1 cellular context compared by ENCODE assay signal in the genomic region with DNA sequence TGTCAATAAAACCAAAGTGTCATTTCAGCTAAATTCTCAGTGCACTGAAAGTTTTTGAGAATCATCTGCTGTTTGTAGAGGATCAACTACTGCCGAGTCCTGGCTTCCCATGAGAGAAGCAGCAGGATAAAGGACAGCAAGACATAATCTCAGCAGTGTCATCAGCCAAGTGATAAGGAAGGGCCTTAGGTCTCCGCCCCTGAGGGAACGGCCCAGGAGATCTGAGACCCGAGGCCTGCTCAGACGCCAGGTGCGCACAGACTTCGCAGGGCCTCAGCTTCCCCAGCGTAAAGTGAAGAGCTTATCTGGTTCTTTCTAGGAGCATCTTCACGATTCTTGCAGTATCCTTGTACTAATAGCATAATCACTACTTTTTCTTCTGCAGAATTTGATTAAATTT.
TF ChIP-seq lines count a peak whose summit lies in the region.

No MANE protein-coding gene starts in this region.

TF ChIP-seq in H1, 55 proteins besides CTCF, POLR2A, EP300 and RAD21:
- TF ChIP-seq, protein P1, sequence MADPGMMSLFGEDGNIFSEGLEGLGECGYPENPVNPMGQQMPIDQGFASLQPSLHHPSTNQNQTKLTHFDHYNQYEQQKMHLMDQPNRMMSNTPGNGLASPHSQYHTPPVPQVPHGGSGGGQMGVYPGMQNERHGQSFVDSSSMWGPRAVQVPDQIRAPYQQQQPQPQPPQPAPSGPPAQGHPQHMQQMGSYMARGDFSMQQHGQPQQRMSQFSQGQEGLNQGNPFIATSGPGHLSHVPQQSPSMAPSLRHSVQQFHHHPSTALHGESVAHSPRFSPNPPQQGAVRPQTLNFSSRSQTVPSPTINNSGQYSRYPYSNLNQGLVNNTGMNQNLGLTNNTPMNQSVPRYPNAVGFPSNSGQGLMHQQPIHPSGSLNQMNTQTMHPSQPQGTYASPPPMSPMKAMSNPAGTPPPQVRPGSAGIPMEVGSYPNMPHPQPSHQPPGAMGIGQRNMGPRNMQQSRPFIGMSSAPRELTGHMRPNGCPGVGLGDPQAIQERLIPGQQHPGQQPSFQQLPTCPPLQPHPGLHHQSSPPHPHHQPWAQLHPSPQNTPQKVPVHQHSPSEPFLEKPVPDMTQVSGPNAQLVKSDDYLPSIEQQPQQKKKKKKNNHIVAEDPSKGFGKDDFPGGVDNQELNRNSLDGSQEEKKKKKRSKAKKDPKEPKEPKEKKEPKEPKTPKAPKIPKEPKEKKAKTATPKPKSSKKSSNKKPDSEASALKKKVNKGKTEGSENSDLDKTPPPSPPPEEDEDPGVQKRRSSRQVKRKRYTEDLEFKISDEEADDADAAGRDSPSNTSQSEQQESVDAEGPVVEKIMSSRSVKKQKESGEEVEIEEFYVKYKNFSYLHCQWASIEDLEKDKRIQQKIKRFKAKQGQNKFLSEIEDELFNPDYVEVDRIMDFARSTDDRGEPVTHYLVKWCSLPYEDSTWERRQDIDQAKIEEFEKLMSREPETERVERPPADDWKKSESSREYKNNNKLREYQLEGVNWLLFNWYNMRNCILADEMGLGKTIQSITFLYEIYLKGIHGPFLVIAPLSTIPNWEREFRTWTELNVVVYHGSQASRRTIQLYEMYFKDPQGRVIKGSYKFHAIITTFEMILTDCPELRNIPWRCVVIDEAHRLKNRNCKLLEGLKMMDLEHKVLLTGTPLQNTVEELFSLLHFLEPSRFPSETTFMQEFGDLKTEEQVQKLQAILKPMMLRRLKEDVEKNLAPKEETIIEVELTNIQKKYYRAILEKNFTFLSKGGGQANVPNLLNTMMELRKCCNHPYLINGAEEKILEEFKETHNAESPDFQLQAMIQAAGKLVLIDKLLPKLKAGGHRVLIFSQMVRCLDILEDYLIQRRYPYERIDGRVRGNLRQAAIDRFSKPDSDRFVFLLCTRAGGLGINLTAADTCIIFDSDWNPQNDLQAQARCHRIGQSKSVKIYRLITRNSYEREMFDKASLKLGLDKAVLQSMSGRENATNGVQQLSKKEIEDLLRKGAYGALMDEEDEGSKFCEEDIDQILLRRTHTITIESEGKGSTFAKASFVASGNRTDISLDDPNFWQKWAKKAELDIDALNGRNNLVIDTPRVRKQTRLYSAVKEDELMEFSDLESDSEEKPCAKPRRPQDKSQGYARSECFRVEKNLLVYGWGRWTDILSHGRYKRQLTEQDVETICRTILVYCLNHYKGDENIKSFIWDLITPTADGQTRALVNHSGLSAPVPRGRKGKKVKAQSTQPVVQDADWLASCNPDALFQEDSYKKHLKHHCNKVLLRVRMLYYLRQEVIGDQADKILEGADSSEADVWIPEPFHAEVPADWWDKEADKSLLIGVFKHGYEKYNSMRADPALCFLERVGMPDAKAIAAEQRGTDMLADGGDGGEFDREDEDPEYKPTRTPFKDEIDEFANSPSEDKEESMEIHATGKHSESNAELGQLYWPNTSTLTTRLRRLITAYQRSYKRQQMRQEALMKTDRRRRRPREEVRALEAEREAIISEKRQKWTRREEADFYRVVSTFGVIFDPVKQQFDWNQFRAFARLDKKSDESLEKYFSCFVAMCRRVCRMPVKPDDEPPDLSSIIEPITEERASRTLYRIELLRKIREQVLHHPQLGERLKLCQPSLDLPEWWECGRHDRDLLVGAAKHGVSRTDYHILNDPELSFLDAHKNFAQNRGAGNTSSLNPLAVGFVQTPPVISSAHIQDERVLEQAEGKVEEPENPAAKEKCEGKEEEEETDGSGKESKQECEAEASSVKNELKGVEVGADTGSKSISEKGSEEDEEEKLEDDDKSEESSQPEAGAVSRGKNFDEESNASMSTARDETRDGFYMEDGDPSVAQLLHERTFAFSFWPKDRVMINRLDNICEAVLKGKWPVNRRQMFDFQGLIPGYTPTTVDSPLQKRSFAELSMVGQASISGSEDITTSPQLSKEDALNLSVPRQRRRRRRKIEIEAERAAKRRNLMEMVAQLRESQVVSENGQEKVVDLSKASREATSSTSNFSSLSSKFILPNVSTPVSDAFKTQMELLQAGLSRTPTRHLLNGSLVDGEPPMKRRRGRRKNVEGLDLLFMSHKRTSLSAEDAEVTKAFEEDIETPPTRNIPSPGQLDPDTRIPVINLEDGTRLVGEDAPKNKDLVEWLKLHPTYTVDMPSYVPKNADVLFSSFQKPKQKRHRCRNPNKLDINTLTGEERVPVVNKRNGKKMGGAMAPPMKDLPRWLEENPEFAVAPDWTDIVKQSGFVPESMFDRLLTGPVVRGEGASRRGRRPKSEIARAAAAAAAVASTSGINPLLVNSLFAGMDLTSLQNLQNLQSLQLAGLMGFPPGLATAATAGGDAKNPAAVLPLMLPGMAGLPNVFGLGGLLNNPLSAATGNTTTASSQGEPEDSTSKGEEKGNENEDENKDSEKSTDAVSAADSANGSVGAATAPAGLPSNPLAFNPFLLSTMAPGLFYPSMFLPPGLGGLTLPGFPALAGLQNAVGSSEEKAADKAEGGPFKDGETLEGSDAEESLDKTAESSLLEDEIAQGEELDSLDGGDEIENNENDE (IDR thresholded peaks at IDR 0.05; ENCODE audit: insufficient replicate concordance, low read length): no peak
- no peak for TF ChIP-seq FOSL1 (IDR thresholded peaks at IDR 0.05; ENCODE audit: insufficient read depth, low read depth, low read length)
- TF ChIP-seq RXRA (IDR thresholded peaks at IDR 0.05; ENCODE audit: insufficient read depth, low read depth, low read length): no peak
- no peak for TF ChIP-seq KDM1A (IDR thresholded peaks at IDR 0.05; ENCODE audit: borderline replicate concordance, low read length)
- TF ChIP-seq USF2 (IDR thresholded peaks at IDR 0.05; ENCODE audit: low read length): no peak
- TF ChIP-seq, protein P2, sequence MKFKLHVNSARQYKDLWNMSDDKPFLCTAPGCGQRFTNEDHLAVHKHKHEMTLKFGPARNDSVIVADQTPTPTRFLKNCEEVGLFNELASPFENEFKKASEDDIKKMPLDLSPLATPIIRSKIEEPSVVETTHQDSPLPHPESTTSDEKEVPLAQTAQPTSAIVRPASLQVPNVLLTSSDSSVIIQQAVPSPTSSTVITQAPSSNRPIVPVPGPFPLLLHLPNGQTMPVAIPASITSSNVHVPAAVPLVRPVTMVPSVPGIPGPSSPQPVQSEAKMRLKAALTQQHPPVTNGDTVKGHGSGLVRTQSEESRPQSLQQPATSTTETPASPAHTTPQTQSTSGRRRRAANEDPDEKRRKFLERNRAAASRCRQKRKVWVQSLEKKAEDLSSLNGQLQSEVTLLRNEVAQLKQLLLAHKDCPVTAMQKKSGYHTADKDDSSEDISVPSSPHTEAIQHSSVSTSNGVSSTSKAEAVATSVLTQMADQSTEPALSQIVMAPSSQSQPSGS (IDR thresholded peaks at IDR 0.05; ENCODE audit: low read length): no peak
- no peak for TF ChIP-seq RNF2 (IDR thresholded peaks at IDR 0.05; ENCODE audit: borderline replicate concordance, low read depth, low read length, missing control alignments, poor library complexity, severe bottlenecking)
- no peak for TF ChIP-seq RBBP5 (IDR thresholded peaks at IDR 0.05; ENCODE audit: borderline replicate concordance, low read depth, low read length)
- TF ChIP-seq CHD2 (IDR thresholded peaks at IDR 0.05; ENCODE audit: low read length): no peak
- TF ChIP-seq ZNF274 (IDR thresholded peaks at IDR 0.05; ENCODE audit: borderline replicate concordance, extremely low read depth, low read length): no peak
- no peak for TF ChIP-seq SUZ12 (IDR thresholded peaks at IDR 0.05; ENCODE audit: low read length)
- no peak for TF ChIP-seq CTBP2 (IDR thresholded peaks at IDR 0.05; ENCODE audit: borderline replicate concordance, insufficient read depth, insufficient read length, low read length)
- TF ChIP-seq SIN3A (conservative IDR thresholded peaks at IDR 0.05 in 1 of 2, IDR thresholded peaks at IDR 0.05 in 1 of 2; ENCODE audit: low read depth in 1 of 2, low read length in 2 of 2): no peak
